Comparison of ENCODE assay signal across 17 cellular contexts in the genomic region with DNA sequence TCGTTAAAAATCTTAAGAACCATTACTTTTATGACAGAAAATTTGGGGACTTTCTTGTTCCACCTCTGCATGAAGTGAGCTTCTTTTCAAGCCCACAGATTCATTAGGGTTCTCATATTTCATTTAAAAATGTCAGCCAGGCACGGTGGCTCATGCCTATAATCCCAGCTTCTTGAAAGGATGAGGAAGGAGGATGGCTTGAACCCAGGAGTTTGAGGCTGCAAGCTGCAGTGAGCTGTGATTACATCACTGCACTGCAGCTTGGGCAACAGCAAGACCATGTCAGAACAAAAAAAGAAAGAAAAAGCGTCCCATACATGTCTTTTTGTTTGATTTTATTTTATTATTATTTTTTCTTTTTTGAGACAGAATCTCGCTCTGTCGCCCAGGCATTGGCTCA.
"Had no signal": no experiment of that assay in that cellular context is flagged by ENCODE, and none has a peak within 500 bp of the region (broad histone marks: within the 10 kb centered on the region; RNA-seq: fewer than 3 reads in every experiment).

No MANE protein-coding gene starts in this region.

- DNase-seq: dermis blood vessel endothelial cell; endodermal cell; foreskin keratinocyte; immature natural killer cell; kidney; left cardiac atrium; mesendoderm; naive B cell; occipital lobe; pancreas; right cardiac atrium; stimulated activated CD4-positive, alpha-beta T cell treated with anti-CD3 and anti-CD28 coated beads, Interleukin-4, amount 100 ng/mL, for 1 hour; stimulated activated CD8-positive, alpha-beta memory T cell treated with anti-CD3 and anti-CD28 coated beads, Interleukin-4, amount 100 ng/mL, for 48 hours; tibial artery; upper lobe of left lung; uterus had no signal

- ATAC-seq: foreskin keratinocyte; left cardiac atrium; pancreas; right cardiac atrium; stimulated activated effector memory CD8-positive, alpha-beta T cell treated with anti-CD3 and anti-CD28 coated beads, Interleukin-12 subunit alpha, Interleukin-12 subunit beta, amount 100 ng/mL, for 72 hours had no signal

- H3K27ac ChIP-seq: foreskin keratinocyte, pancreas, tibial artery, upper lobe of left lung, uterus had no signal
